In genomic region chr5:140140435-140140834, GRCh38 we compare ENCODE assay signal across 26 cellular contexts. TPM values are rescaled to one million over a fixed set of nuclear protein-coding genes. Genes with fewer than 3 reads are reported as not detected.
DNase-seq lines count a peak whose midpoint lies in the region; ATAC-seq and TF ChIP-seq lines count a peak whose summit lies in the region.
"Had no signal": no experiment of that assay in that cellular context is flagged by ENCODE, and none has a peak within 500 bp of the region (broad histone marks: within the 10 kb centered on the region; RNA-seq: fewer than 3 reads in every experiment).

No MANE protein-coding gene starts in this region.

- H4K20me1 ChIP-seq in SK-N-SH (ENCODE audit: insufficient read depth), result peaks cover 16% of the 10 kb centered on the region

- H3K4me1 ChIP-seq in lung (ENCODE audit: control insufficient read depth in 2 of 2, insufficient read depth in 2 of 2, low read length in 2 of 2), result peaks cover 3 to 13% of the 10 kb centered on the region in 2 donors
- peaks cover 4% of the 10 kb centered on the region for H3K4me1 ChIP-seq in effector memory CD4-positive, alpha-beta T cell (ENCODE audit: control insufficient read depth, insufficient read depth, low read length, poor library complexity, severe bottlenecking)
- peaks cover 0 to 29% (median 12%) of the 10 kb centered on the region in 6 donors for H3K4me1 ChIP-seq in spleen
- H3K4me1 ChIP-seq in SK-N-SH (ENCODE audit: control insufficient read depth in 1 of 2, insufficient read depth in 2 of 2, low read depth in 1 of 2, low read length in 1 of 2), result peaks cover 0 to 2% of the 10 kb centered on the region in 2 experiments; a peak in 1 of 4 replicates

- no peaks in the 10 kb centered on the region for H3K27me3 ChIP-seq in lung (ENCODE audit: control insufficient read depth, insufficient read depth)
- H3K27me3 ChIP-seq in effector memory CD4-positive, alpha-beta T cell (replicated peaks; ENCODE audit: control insufficient read depth, insufficient read depth, low read length, poor library complexity, severe bottlenecking), result peaks cover 6% of the 10 kb centered on the region
- peaks cover 0 to 10% (median 4%) of the 10 kb centered on the region in 7 donors for H3K27me3 ChIP-seq in spleen (replicated peaks in 1 of 7)
- H3K27me3 ChIP-seq in SK-N-SH (ENCODE audit: insufficient read depth), result no peaks in the 10 kb centered on the region
- H3K27me3 ChIP-seq: colonic mucosa had no signal

- CTCF ChIA-PET in SK-N-SH (lab: Yijun Ruan, JAX), result interaction anchor here (0.9 to 8.0 kb wide), 3 partner anchors 11 to 68 kb away, joined by 3 to 166 read pairs (median 3); partner anchors contain the start of gene PURA

- TF ChIP-seq RAD21 in SK-N-SH (IDR thresholded peaks at IDR 0.05; ENCODE audit: low read length), result no peak

- TF ChIP-seq CTCF in lung (IDR thresholded peaks at IDR 0.05; ENCODE audit: control extremely low read depth, extremely low read depth) (no peak), spleen (IDR thresholded peaks at IDR 0.05 in 8 of 11, conservative IDR thresholded peaks at IDR 0.05 in 3 of 11) (no peak), SK-N-SH (IDR thresholded peaks at IDR 0.05) (no peak)

- peaks cover 7% of the 10 kb centered on the region for H3F3A ChIP-seq in SK-N-SH (replicated peaks; ENCODE audit: insufficient read depth)

- no peak for DNase-seq in Right ventricle myocardium inferior (ENCODE audit: missing footprints)
- no peak for DNase-seq in cardiac septum (ENCODE audit: low spot score)
- peak; percentile 14 for DNase-seq in fibroblast of gingiva (ENCODE audit: low read depth)
- peak; percentile 59 for DNase-seq in lung (ENCODE audit: low spot score)
- no peak for DNase-seq in effector memory CD4-positive, alpha-beta T cell
- no peak for DNase-seq in spleen
- DNase-seq in SK-N-SH, result no peak
- DNase-seq: activated B cell treated with CpG ODN at 0.5 μM for 24 hours; activated CD4-positive, alpha-beta T cell treated with anti-CD3 and anti-CD28 coated beads, Interleukin-2, amount 10 ng/mL, durations not matched to agents 7 days and 5 days; activated effector memory CD4-positive, alpha-beta T cell treated with anti-CD3 and anti-CD28 coated beads, Interleukin-2, amount 50 U/mL, for 16 hours; activated naive CD8-positive, alpha-beta T cell treated with anti-CD3 and anti-CD28 coated beads, Interleukin-2, amount 10 ng/mL, durations not matched to agents 7 days and 5 days; activated T-cell treated with anti-CD3 and anti-CD28 coated beads, Interleukin-2, amount 50 U/mL, for 24 hours; C1 segment of cervical spinal cord; colonic mucosa; COR-L47; effector CD4-positive, alpha-beta T cell; H9; NCI-H1417; NCI-H2081; NCI-H510A; stimulated activated CD4-positive, alpha-beta T cell treated with anti-CD3 and anti-CD28 coated beads, Interleukin-2, amount 100 ng/mL, for 24 hours; stimulated activated naive CD8-positive, alpha-beta T cell treated with anti-CD3 and anti-CD28 coated beads, Interleukin-15, amount 100 ng/mL, for 72 hours had no signal

- peak; percentile 33 for ATAC-seq in Right ventricle myocardium inferior
- ATAC-seq in lung (ENCODE audit: insufficient read depth, low FRiP score), result no peak
- ATAC-seq: SK-N-SH treated with all-trans-retinoic acid at 6 μM for 48 hours; stimulated activated naive CD8-positive, alpha-beta T cell treated with anti-CD3 and anti-CD28 coated beads, Interleukin-15, amount 100 ng/mL, for 72 hours had no signal

- intact Hi-C loops in Right ventricle myocardium inferior (cut with DNase I) (loop anchor here (5.0 kb wide), 1 partner anchor 353 kb away; no protein-coding TSS in a partner anchor), cardiac septum (cut with DNase I) (no loop called here), spleen (cut with DNase I; ENCODE audit: low total_unique reads) (loop anchor here (5.0 kb wide), 1 partner anchor 63 kb away; no protein-coding TSS in a partner anchor)

- H3K4me3 ChIP-seq in lung (no peak overlapping the region), spleen (no peak overlapping the region), SK-N-SH (ENCODE audit: low read depth in 2 of 2, low read length in 1 of 2) (no peak overlapping the region)
- no peak overlapping the region for H3K4me3 ChIP-seq in effector memory CD4-positive, alpha-beta T cell (ENCODE audit: insufficient read depth, low read depth, low read length, poor library complexity, severe bottlenecking)
- H3K4me3 ChIP-seq: cardiac muscle cell, colonic mucosa, thoracic aorta had no signal

- TF ChIP-seq EP300 in SK-N-SH (IDR thresholded peaks at IDR 0.05; ENCODE audit: borderline replicate concordance in 1 of 2, low read depth in 1 of 2, low read length in 1 of 2), result no peak

- no peak overlapping the region for H2AFZ ChIP-seq in SK-N-SH (ENCODE audit: low read depth)

- peak overlapping the region in 1 of 2 donors; percentile 59 for H3K27ac ChIP-seq in lung (ENCODE audit: low read depth in 1 of 2, low read length in 1 of 2)
- H3K27ac ChIP-seq in effector memory CD4-positive, alpha-beta T cell (ENCODE audit: insufficient read depth, low read length, poor library complexity, severe bottlenecking), result no peak overlapping the region
- no peak overlapping the region for H3K27ac ChIP-seq in spleen
- no peak overlapping the region for H3K27ac ChIP-seq in SK-N-SH (ENCODE audit: low read depth in 2 of 2, low read length in 1 of 2)
- H3K27ac ChIP-seq: cardiac muscle cell, colonic mucosa, epithelial cell of prostate, thoracic aorta had no signal

- no peak for TF ChIP-seq POLR2A in spleen (IDR thresholded peaks at IDR 0.05)

- H3K9me3 ChIP-seq in lung (ENCODE audit: control insufficient read depth in 2 of 2, insufficient read depth in 1 of 2, low read length in 1 of 2) (no peaks in the 10 kb centered on the region), spleen (no peaks in the 10 kb centered on the region), SK-N-SH (no peaks in the 10 kb centered on the region)
- H3K9me3 ChIP-seq in effector memory CD4-positive, alpha-beta T cell (ENCODE audit: control insufficient read depth, low read length), result no peaks in the 10 kb centered on the region
- H3K9me3 ChIP-seq: colonic mucosa, thoracic aorta had no signal

- H3K9me2 ChIP-seq in SK-N-SH, result no peaks in the 10 kb centered on the region

- H3K4me2 ChIP-seq in SK-N-SH, result no peak overlapping the region

- H3K9ac ChIP-seq in SK-N-SH, result no peak overlapping the region

- POLR2A ChIA-PET in SK-N-SH (lab: Yijun Ruan, JAX), result no interaction called here

- no peaks in the 10 kb centered on the region; the same call in 1 of the 2 replicates for H3K79me2 ChIP-seq in SK-N-SH (ENCODE audit: insufficient read depth)

- 77 to 87% methylated on average over 3 of the region's 3 CpGs for WGBS in lung, 2 donors
- WGBS in spleen, 5 donors, result 84 to 87% (median 84%) methylated on average over 3 of the region's 3 CpGs
- 92% methylated on average over 3 of the region's 3 CpGs for WGBS in SK-N-SH (ENCODE audit: low lambda C conversion rate)

- H3K36me3 ChIP-seq in lung (ENCODE audit: control insufficient read depth in 2 of 2, insufficient read depth in 2 of 2, low read length in 2 of 2), result no peaks in the 10 kb centered on the region
- H3K36me3 ChIP-seq in effector memory CD4-positive, alpha-beta T cell (ENCODE audit: control insufficient read depth, insufficient read depth, low read length), result no peaks in the 10 kb centered on the region
- H3K36me3 ChIP-seq in spleen, result no peaks in the 10 kb centered on the region
- H3K36me3 ChIP-seq in SK-N-SH (replicated peaks in 1 of 2; ENCODE audit: control insufficient read depth in 1 of 2, insufficient read depth in 2 of 2, low read length in 1 of 2), result no peaks in the 10 kb centered on the region
- H3K36me3 ChIP-seq: cardiac muscle cell, colonic mucosa, thoracic aorta had no signal

RNA-seq across cellular contexts. Expression of gene IGIP, which starts 14.7 kb away (rescaled TPM):
- total RNA-seq in Right ventricle myocardium inferior, result 10.1 TPM
- 15.9 TPM for total RNA-seq in cardiac septum
- 10 to 100 TPM in 1 of 2 donors, 1 to 10 TPM in 1; 9.6 to 11.1 TPM for total RNA-seq in lung
- polyA plus RNA-seq in lung, result 1 to 10 TPM; 2.8 to 5.4 TPM
- 10 to 100 TPM in 5 of 7 donors, 1 to 10 TPM in 2; 8.1 to 20.4 (median 12.8) TPM for total RNA-seq in spleen
- polyA plus RNA-seq in spleen, result 1 to 10 TPM; 4.7 to 6.4 (median 4.9) TPM
- 0.72 and 0.99 TPM in 2 replicates for polyA plus RNA-seq in SK-N-SH (2012; rRNA removed)
- polyA plus RNA-seq in SK-N-SH (2012; cell fraction: cytosol; rRNA removed), result 0.98 and 1.1 TPM in 2 replicates
- polyA plus RNA-seq in SK-N-SH (2012; cell fraction: nucleus; rRNA removed), result 1.8 and 3.3 TPM in 2 replicates

RNA-seq across cellular contexts. Expression of gene PURA, which starts 26.5 kb away (rescaled TPM):
- total RNA-seq in Right ventricle myocardium inferior, result 22.2 TPM
- 30.7 TPM for total RNA-seq in cardiac septum
- 10 to 100 TPM; 18.6 to 22.1 TPM for total RNA-seq in lung
- 1 to 10 TPM; 3.5 to 4.5 TPM for polyA plus RNA-seq in lung
- total RNA-seq in spleen, result 10 to 100 TPM; 19.0 to 36.2 (median 28.2) TPM
- 1 to 10 TPM; 2.8 to 4.7 (median 3.0) TPM for polyA plus RNA-seq in spleen
- 2.4 and 2.9 TPM in 2 replicates for polyA plus RNA-seq in SK-N-SH (2012; rRNA removed)
- polyA plus RNA-seq in SK-N-SH (2012; cell fraction: cytosol; rRNA removed), result 2.0 and 2.2 TPM in 2 replicates
- polyA plus RNA-seq in SK-N-SH (2012; cell fraction: nucleus; rRNA removed), result 2.8 and 2.9 TPM in 2 replicates

RNA-seq across cellular contexts. Expression of gene CYSTM1, which starts 34.6 kb away (rescaled TPM):
- total RNA-seq in Right ventricle myocardium inferior, result 67.0 TPM
- 111 TPM for total RNA-seq in cardiac septum
- total RNA-seq in lung, result 100 to 1,000 TPM in 1 of 2 donors, 10 to 100 TPM in 1; 37.1 to 101 TPM
- polyA plus RNA-seq in lung, result 100 to 1,000 TPM; 114 to 274 TPM
- total RNA-seq in spleen, result 10 to 100 TPM; 28.5 to 78.3 (median 43.2) TPM
- 10 to 100 TPM; 25.8 to 47.1 (median 33.4) TPM for polyA plus RNA-seq in spleen
- polyA plus RNA-seq in SK-N-SH (2012; rRNA removed), result 27.1 and 29.3 TPM in 2 replicates
- 22.0 and 22.6 TPM in 2 replicates for polyA plus RNA-seq in SK-N-SH (2012; cell fraction: cytosol; rRNA removed)
- polyA plus RNA-seq in SK-N-SH (2012; cell fraction: nucleus; rRNA removed), result 9.9 and 20.2 TPM in 2 replicates

Comparison
In these comparisons a context has a peak if more than half of its experiments do, and no peak if none do; other contexts are left out.
1. DNase-seq: peak in fibroblast of gingiva (single experiment) and lung (single experiment); none in Right ventricle myocardium inferior (single experiment), cardiac septum (single experiment), effector memory CD4-positive, alpha-beta T cell (0 of 3), spleen (single experiment) and SK-N-SH (single experiment).